ENCODE assay signal across 8 cellular contexts in genomic region chr3:165451671-165452070, GRCh38.
"Had no signal": no experiment of that assay in that cellular context is flagged by ENCODE, and none has a peak within 500 bp of the region (broad histone marks: within the 10 kb centered on the region; RNA-seq: fewer than 3 reads in every experiment).

No MANE protein-coding gene starts in this region.

- ATAC-seq: GM23338, HCT116 had no signal

- H3K36me3 Mint-ChIP-seq: IgD-negative memory B cell had no signal

- H3K4me3 Mint-ChIP-seq: GM23338, H9, HFFc6, IgD-negative memory B cell had no signal

- H3K27me3 Mint-ChIP-seq: IgD-negative memory B cell had no signal

- H3K4me2 ChIP-seq: GM23338 had no signal

- FAIRE-seq: H1, HTR-8/SVneo had no signal

- DNase-seq: H9, HFFc6, KG1 had no signal

- H3K4me3 ChIP-seq: GM23338 had no signal

- H2AFZ ChIP-seq: GM23338 had no signal

- H3K27ac Mint-ChIP-seq: GM23338, HFFc6, IgD-negative memory B cell had no signal

- H3K4me1 Mint-ChIP-seq: GM23338, H9, IgD-negative memory B cell had no signal
